Comparison of ENCODE assay signal across 24 cellular contexts in the genomic region with DNA sequence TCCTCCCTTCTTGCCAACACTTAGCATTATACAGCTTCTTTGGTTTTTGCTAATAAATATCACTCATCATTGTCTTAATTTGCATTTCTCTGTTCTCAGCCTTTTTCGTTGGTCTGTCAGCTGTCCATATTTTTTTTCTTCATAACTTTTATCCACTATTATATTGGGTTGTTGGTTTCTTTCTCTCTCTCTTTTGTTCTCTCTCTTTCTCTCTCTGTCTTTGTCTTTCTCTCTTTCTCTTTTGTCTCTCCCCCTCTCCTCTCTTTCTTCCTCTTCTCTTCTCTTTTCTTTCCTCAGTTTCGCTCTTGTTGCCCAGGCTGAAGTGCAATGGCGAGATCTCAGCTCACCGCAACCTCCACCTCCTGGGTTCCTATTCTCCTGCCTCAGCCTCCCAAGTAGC. TPM values are rescaled to one million over a fixed set of nuclear protein-coding genes. Genes with fewer than 3 reads are reported as not detected.
DNase-seq lines count a peak whose midpoint lies in the region; ATAC-seq and TF ChIP-seq lines count a peak whose summit lies in the region.
"Had no signal": no experiment of that assay in that cellular context is flagged by ENCODE, and none has a peak within 500 bp of the region (broad histone marks: within the 10 kb centered on the region; RNA-seq: fewer than 3 reads in every experiment).

No MANE protein-coding gene starts in this region.

- H3K4me1 Mint-ChIP-seq in activated T-cell treated with anti-CD3 and anti-CD28 coated beads, Interleukin-2, amount 50 U/mL, for 72 hours (ENCODE audit: low read depth), result peaks cover 82% of the 10 kb centered on the region
- peaks cover 50% of the 10 kb centered on the region for H3K4me1 Mint-ChIP-seq in central memory CD8-positive, alpha-beta T cell
- peaks cover 59% of the 10 kb centered on the region for H3K4me1 Mint-ChIP-seq in stimulated activated effector memory CD8-positive, alpha-beta T cell treated with anti-CD3 and anti-CD28 coated beads, Interleukin-12 subunit alpha, Interleukin-12 subunit beta, amount 100 ng/mL, for 72 hours

- peaks cover 3 to 20% of the 10 kb centered on the region in 2 donors for H3K36me3 Mint-ChIP-seq in activated T-cell treated with anti-CD3 and anti-CD28 coated beads, Interleukin-2, amount 50 U/mL, for 72 hours (ENCODE audit: insufficient read depth in 2 of 2)
- H3K36me3 Mint-ChIP-seq in central memory CD8-positive, alpha-beta T cell (ENCODE audit: insufficient read depth), result peaks cover 8% of the 10 kb centered on the region
- peaks cover 43% of the 10 kb centered on the region for H3K36me3 Mint-ChIP-seq in stimulated activated effector memory CD8-positive, alpha-beta T cell treated with anti-CD3 and anti-CD28 coated beads, Interleukin-12 subunit alpha, Interleukin-12 subunit beta, amount 100 ng/mL, for 72 hours

- no peaks in the 10 kb centered on the region for H3K9me3 Mint-ChIP-seq in activated T-cell treated with anti-CD3 and anti-CD28 coated beads, Interleukin-2, amount 50 U/mL, for 72 hours
- no peaks in the 10 kb centered on the region for H3K9me3 Mint-ChIP-seq in central memory CD8-positive, alpha-beta T cell
- no peaks in the 10 kb centered on the region for H3K9me3 Mint-ChIP-seq in stimulated activated effector memory CD8-positive, alpha-beta T cell treated with anti-CD3 and anti-CD28 coated beads, Interleukin-12 subunit alpha, Interleukin-12 subunit beta, amount 100 ng/mL, for 72 hours
- H3K9me3 Mint-ChIP-seq: stimulated activated naive CD8-positive, alpha-beta T cell treated with anti-CD3 and anti-CD28 coated beads, Interleukin-15, amount 100 ng/mL, for 72 hours had no signal

- in situ Hi-C loops in brain microvascular endothelial cell (cut with HindIII; ENCODE audit: low pct_ligation_motif_present, low sequenced_read_pairs), result no loop called here

- H3K27me3 Mint-ChIP-seq in activated T-cell treated with anti-CD3 and anti-CD28 coated beads, Interleukin-2, amount 50 U/mL, for 72 hours (ENCODE audit: low read depth), result no peaks in the 10 kb centered on the region
- no peaks in the 10 kb centered on the region for H3K27me3 Mint-ChIP-seq in central memory CD8-positive, alpha-beta T cell
- H3K27me3 Mint-ChIP-seq: activated naive CD8-positive, alpha-beta T cell; progenitor cell of endocrine pancreas; stimulated activated naive CD8-positive, alpha-beta T cell treated with anti-CD3 and anti-CD28 coated beads, Interleukin-15, amount 100 ng/mL, for 72 hours had no signal

- H3K4me3 Mint-ChIP-seq in activated T-cell treated with anti-CD3 and anti-CD28 coated beads, Interleukin-2, amount 50 U/mL, for 72 hours, result no peak overlapping the region
- H3K4me3 Mint-ChIP-seq in central memory CD8-positive, alpha-beta T cell, result no peak overlapping the region
- no peak overlapping the region for H3K4me3 Mint-ChIP-seq in stimulated activated effector memory CD8-positive, alpha-beta T cell treated with anti-CD3 and anti-CD28 coated beads, Interleukin-12 subunit alpha, Interleukin-12 subunit beta, amount 100 ng/mL, for 72 hours
- H3K4me3 Mint-ChIP-seq: activated naive CD8-positive, alpha-beta T cell had no signal

- no peak for ATAC-seq in activated T-cell treated with anti-CD3 and anti-CD28 coated beads, Interleukin-2, amount 50 U/mL, for 72 hours (replicated peaks in 1 of 2)
- peak; percentile 43 for ATAC-seq in HG02798 (IDR thresholded peaks at IDR 0.05; ENCODE audit: poor library complexity, unreplicated experiment)
- ATAC-seq in central memory CD8-positive, alpha-beta T cell (replicated peaks; ENCODE audit: extremely low read depth, poor library complexity, severe bottlenecking), result no peak
- no peak for ATAC-seq in stimulated activated effector memory CD8-positive, alpha-beta T cell treated with anti-CD3 and anti-CD28 coated beads, Interleukin-12 subunit alpha, Interleukin-12 subunit beta, amount 100 ng/mL, for 72 hours
- ATAC-seq: sciatic nerve; stimulated activated naive CD8-positive, alpha-beta T cell treated with anti-CD3 and anti-CD28 coated beads, Interleukin-15, amount 100 ng/mL, for 72 hours had no signal

- H3K36me3 ChIP-seq in brain microvascular endothelial cell (replicated peaks), result no peaks in the 10 kb centered on the region
- H3K36me3 ChIP-seq: tibial artery had no signal

- DNase-seq in activated T-cell treated with anti-CD3 and anti-CD28 coated beads, Interleukin-2, amount 50 U/mL, for 72 hours, result no peak
- DNase-seq in activated T-cell treated with anti-CD3 and anti-CD28 coated beads, Interleukin-2, amount 50 U/mL, for 48 hours, result no peak
- no peak for DNase-seq in central memory CD8-positive, alpha-beta T cell (ENCODE audit: low spot score in 2 of 2)
- no peak for DNase-seq in stimulated activated effector memory CD8-positive, alpha-beta T cell treated with anti-CD3 and anti-CD28 coated beads, Interleukin-12 subunit alpha, Interleukin-12 subunit beta, amount 100 ng/mL, for 72 hours (ENCODE audit: low spot score in 2 of 2)
- DNase-seq in brain microvascular endothelial cell, result no peak
- DNase-seq in H4 (ENCODE audit: low spot score), result no peak
- DNase-seq in NCI-H345 treated with DMSO at 0.1 percent for 48 hours (lab: John Stamatoyannopoulos, UW; ENCODE audit: unreplicated experiment), result no peak
- DNase-seq: activated CD4-positive, alpha-beta T cell treated with anti-CD3 and anti-CD28 coated beads for 1 hour; EL; GM23248; Karpas-422; MV-4-11; NCI-H1694 treated with DMSO at 0.1 percent for 48 hours; NCI-H2171; NCI-H526 treated with DMSO at 0.1 percent for 48 hours; RPMI8226; stimulated activated naive CD8-positive, alpha-beta T cell treated with anti-CD3 and anti-CD28 coated beads, Interleukin-15, amount 100 ng/mL, for 72 hours; T-helper 1 cell; tibial artery had no signal

- H3K27me3 ChIP-seq in brain microvascular endothelial cell (replicated peaks), result no peaks in the 10 kb centered on the region
- H3K27me3 ChIP-seq: BLaER1 treated with 17β-estradiol and CSF1 and Interleukin-3, amounts not matched to agents 10 nM and 100 nM; tibial artery had no signal

- peak overlapping the region; percentile 49 for H3K27ac Mint-ChIP-seq in activated T-cell treated with anti-CD3 and anti-CD28 coated beads, Interleukin-2, amount 50 U/mL, for 72 hours
- peak overlapping the region; percentile 63 for H3K27ac Mint-ChIP-seq in central memory CD8-positive, alpha-beta T cell (ENCODE audit: low read depth)
- H3K27ac Mint-ChIP-seq in stimulated activated effector memory CD8-positive, alpha-beta T cell treated with anti-CD3 and anti-CD28 coated beads, Interleukin-12 subunit alpha, Interleukin-12 subunit beta, amount 100 ng/mL, for 72 hours, result peak overlapping the region; percentile 35
- H3K27ac Mint-ChIP-seq: activated naive CD8-positive, alpha-beta T cell; progenitor cell of endocrine pancreas; stimulated activated naive CD8-positive, alpha-beta T cell treated with anti-CD3 and anti-CD28 coated beads, Interleukin-15, amount 100 ng/mL, for 72 hours had no signal

- no peak for TF ChIP-seq CTCF in brain microvascular endothelial cell (IDR thresholded peaks at IDR 0.05; ENCODE audit: low read depth, low read length, missing control alignments)

- no peak overlapping the region for H3K27ac ChIP-seq in brain microvascular endothelial cell
- H3K27ac ChIP-seq: BLaER1 treated with 17β-estradiol and CSF1 and Interleukin-3, amounts not matched to agents 10 nM and 100 nM; GM23248; tibial artery had no signal

- H3K4me3 ChIP-seq in brain microvascular endothelial cell (ENCODE audit: low read depth, low read length), result no peak overlapping the region
- H3K4me3 ChIP-seq: BLaER1 treated with 17β-estradiol and CSF1 and Interleukin-3, amounts not matched to agents 10 nM and 100 nM; GM23248; tibial artery had no signal

RNA-seq across cellular contexts. Expression of gene JARID2, which starts 36.5 kb away (rescaled TPM):
- 10 to 100 TPM; 37.9 to 53.0 TPM for total RNA-seq in activated T-cell treated with anti-CD3 and anti-CD28 coated beads, Interleukin-2, amount 50 U/mL, for 72 hours
- 4.9 and 6.0 TPM in 2 replicates for total RNA-seq in H4 (2014; rRNA removed; shearing (Covaris generic))
